ENCODE assay signal across 1 cellular context in the genomic region with DNA sequence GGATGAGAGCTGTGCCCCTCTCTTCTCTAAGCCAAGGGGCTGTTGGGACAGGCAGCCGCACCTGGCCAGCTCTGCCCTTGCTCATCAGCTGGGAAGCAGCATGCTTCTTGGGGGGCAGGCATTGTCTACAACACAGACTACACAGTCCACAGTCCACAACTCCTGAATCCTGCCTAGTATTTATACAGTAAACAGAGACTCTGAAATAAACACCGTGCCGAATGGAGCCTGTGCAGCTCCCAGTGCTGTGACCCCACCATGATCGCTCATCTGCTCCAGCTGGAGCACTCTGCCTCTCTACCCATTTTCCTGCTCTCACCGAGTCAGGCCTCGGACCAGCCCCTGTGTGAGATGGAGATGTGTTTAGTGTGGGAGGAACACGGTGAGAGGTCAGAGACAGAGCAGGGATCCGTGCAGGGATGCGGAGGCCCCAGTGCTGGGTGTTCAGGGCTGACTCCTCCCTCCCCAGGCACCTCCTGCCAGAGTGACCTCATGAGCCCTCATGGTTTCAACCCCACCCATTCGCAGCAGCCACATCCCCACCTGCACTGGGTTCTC.
A peak's percentile ranks its signal among the peaks of the same experiment; 100 is the strongest.
TF ChIP-seq lines count a peak whose summit lies in the region.

No MANE protein-coding gene starts in this region.

TF ChIP-seq in HepG2, 621 proteins besides CTCF, POLR2A, EP300 and RAD21 (continued from another document):
- TF ChIP-seq ZNF382 (CRISPR knock-in tag; IDR thresholded peaks at IDR 0.05; ENCODE audit: borderline replicate concordance) (no peak), SRSF4 (IDR thresholded peaks at IDR 0.05; ENCODE audit: low read depth, low read length, poor library complexity, severe bottlenecking) (no peak), LCORL (IDR thresholded peaks at IDR 0.05) (no peak), LCORL (CRISPR knock-in tag; IDR thresholded peaks at IDR 0.05) (peak; percentile 60; the same call in 1 of the 2 replicates), BCL6 (CRISPR knock-in tag; IDR thresholded peaks at IDR 0.05) (peak; percentile 38), RARG (CRISPR knock-in tag; IDR thresholded peaks at IDR 0.05; ENCODE audit: low read depth) (no peak), HDAC2 (CRISPR knock-in tag; IDR thresholded peaks at IDR 0.05) (peak; percentile 28; the same call in 1 of the 2 replicates), ZNF788 (CRISPR knock-in tag; IDR thresholded peaks at IDR 0.05; ENCODE audit: borderline replicate concordance) (0 out of 2 replicates have a peak, but pooled peaks have one; percentile 29), IRX3 (CRISPR knock-in tag; IDR thresholded peaks at IDR 0.05; ENCODE audit: borderline replicate concordance, low read depth) (no peak), NR1H2 (CRISPR knock-in tag; IDR thresholded peaks at IDR 0.05; ENCODE audit: borderline replicate concordance, low read depth) (peak; percentile 14; the same call in 1 of the 2 replicates), ZNF431 (CRISPR knock-in tag; IDR thresholded peaks at IDR 0.05; ENCODE audit: borderline replicate concordance, low read depth) (no peak), HNF4A (CRISPR knock-in tag; IDR thresholded peaks at IDR 0.05) (peak; percentile 82), GLI4 (CRISPR knock-in tag; IDR thresholded peaks at IDR 0.05; ENCODE audit: borderline replicate concordance) (peak; percentile 38; the same call in 1 of the 2 replicates)
- TF ChIP-seq, protein P1, sequence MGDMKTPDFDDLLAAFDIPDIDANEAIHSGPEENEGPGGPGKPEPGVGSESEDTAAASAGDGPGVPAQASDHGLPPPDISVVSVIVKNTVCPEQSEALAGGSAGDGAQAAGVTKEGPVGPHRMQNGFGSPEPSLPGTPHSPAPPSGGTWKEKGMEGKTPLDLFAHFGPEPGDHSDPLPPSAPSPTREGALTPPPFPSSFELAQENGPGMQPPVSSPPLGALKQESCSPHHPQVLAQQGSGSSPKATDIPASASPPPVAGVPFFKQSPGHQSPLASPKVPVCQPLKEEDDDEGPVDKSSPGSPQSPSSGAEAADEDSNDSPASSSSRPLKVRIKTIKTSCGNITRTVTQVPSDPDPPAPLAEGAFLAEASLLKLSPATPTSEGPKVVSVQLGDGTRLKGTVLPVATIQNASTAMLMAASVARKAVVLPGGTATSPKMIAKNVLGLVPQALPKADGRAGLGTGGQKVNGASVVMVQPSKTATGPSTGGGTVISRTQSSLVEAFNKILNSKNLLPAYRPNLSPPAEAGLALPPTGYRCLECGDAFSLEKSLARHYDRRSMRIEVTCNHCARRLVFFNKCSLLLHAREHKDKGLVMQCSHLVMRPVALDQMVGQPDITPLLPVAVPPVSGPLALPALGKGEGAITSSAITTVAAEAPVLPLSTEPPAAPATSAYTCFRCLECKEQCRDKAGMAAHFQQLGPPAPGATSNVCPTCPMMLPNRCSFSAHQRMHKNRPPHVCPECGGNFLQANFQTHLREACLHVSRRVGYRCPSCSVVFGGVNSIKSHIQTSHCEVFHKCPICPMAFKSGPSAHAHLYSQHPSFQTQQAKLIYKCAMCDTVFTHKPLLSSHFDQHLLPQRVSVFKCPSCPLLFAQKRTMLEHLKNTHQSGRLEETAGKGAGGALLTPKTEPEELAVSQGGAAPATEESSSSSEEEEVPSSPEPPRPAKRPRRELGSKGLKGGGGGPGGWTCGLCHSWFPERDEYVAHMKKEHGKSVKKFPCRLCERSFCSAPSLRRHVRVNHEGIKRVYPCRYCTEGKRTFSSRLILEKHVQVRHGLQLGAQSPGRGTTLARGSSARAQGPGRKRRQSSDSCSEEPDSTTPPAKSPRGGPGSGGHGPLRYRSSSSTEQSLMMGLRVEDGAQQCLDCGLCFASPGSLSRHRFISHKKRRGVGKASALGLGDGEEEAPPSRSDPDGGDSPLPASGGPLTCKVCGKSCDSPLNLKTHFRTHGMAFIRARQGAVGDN (CRISPR knock-in tag; IDR thresholded peaks at IDR 0.05) = peak; percentile 74
- TF ChIP-seq, protein P2, sequence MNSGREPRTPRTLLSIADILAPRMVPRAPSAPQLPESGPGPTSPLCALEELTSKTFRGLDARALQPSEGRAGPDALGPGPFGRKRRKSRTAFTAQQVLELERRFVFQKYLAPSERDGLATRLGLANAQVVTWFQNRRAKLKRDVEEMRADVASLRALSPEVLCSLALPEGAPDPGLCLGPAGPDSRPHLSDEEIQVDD (CRISPR knock-in tag; IDR thresholded peaks at IDR 0.05; ENCODE audit: borderline replicate concordance) = no peak
- TF ChIP-seq, protein P3, sequence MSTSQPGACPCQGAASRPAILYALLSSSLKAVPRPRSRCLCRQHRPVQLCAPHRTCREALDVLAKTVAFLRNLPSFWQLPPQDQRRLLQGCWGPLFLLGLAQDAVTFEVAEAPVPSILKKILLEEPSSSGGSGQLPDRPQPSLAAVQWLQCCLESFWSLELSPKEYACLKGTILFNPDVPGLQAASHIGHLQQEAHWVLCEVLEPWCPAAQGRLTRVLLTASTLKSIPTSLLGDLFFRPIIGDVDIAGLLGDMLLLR (CRISPR knock-in tag; IDR thresholded peaks at IDR 0.05) = no peak
